In the genomic region with DNA sequence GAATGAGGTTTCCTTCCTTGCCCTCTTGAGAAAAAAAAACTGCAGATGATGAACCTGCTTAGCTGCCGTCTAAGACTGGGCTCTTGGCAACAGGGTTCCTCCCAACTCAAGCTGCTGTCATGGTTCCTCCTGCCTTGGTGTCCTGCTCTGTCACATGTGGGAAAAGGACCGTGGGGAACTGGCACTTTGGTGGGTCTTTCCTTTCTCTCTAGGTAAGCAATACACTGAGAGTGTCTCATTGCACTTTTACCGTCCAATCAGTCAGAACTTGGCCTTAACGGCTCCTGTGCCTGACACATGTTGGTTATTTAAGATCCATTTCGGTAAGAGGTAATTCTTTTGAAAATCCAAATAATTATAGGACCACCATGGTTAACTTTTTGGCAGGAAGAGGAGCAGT, we compare ENCODE assay signal across 18 cellular contexts.
"Had no signal": no experiment of that assay in that cellular context is flagged by ENCODE, and none has a peak within 500 bp of the region (broad histone marks: within the 10 kb centered on the region; RNA-seq: fewer than 3 reads in every experiment).

No MANE protein-coding gene starts in this region.

- DNase-seq: activated CD4-positive, alpha-beta memory T cell treated with anti-CD3 and anti-CD28 coated beads for 36 hours; activated CD8-positive, alpha-beta memory T cell treated with anti-CD3 and anti-CD28 coated beads, Interleukin-2, amount 10 ng/mL, durations not matched to agents 7 days and 5 days; activated naive CD8-positive, alpha-beta T cell treated with anti-CD3 and anti-CD28 coated beads for 36 hours; amygdala; body of pancreas; caudate nucleus; erythroblast; naive thymus-derived CD8-positive, alpha-beta T cell; nucleus accumbens; posterior cingulate gyrus; sigmoid colon; spleen; stimulated activated CD4-positive, alpha-beta T cell treated with anti-CD3 and anti-CD28 coated beads, Interleukin-4, amount 100 ng/mL, for 4 hours; stimulated activated naive B cell treated with anti-CD40 and anti-IgM and Interleukin-4, amounts not matched to agents 10 μg/mL and 1 μg/mL and 100 μg/mL, for 72 hours; SW 1271; WERI-Rb-1 had no signal

- H3K9me3 ChIP-seq: body of pancreas, sigmoid colon, thoracic aorta had no signal

- H3K9me3 Mint-ChIP-seq: activated CD4-positive, alpha-beta memory T cell treated with anti-CD3 and anti-CD28 coated beads for 36 hours; activated naive CD8-positive, alpha-beta T cell treated with anti-CD3 and anti-CD28 coated beads for 36 hours; naive thymus-derived CD8-positive, alpha-beta T cell had no signal

- H3K4me3 Mint-ChIP-seq: activated CD4-positive, alpha-beta memory T cell treated with anti-CD3 and anti-CD28 coated beads for 36 hours; activated CD8-positive, alpha-beta memory T cell treated with anti-CD3 and anti-CD28 coated beads, Interleukin-2, amount 10 ng/mL, durations not matched to agents 7 days and 5 days; activated naive CD8-positive, alpha-beta T cell treated with anti-CD3 and anti-CD28 coated beads for 36 hours; naive thymus-derived CD8-positive, alpha-beta T cell; stimulated activated naive B cell treated with anti-CD40 and anti-IgM and Interleukin-4, amounts not matched to agents 10 μg/mL and 1 μg/mL and 100 μg/mL, for 72 hours had no signal

- H3K4me1 ChIP-seq: body of pancreas, sigmoid colon had no signal

- H3K27ac Mint-ChIP-seq: activated CD4-positive, alpha-beta memory T cell treated with anti-CD3 and anti-CD28 coated beads for 36 hours; activated CD8-positive, alpha-beta memory T cell treated with anti-CD3 and anti-CD28 coated beads, Interleukin-2, amount 10 ng/mL, durations not matched to agents 7 days and 5 days; activated naive CD8-positive, alpha-beta T cell treated with anti-CD3 and anti-CD28 coated beads for 36 hours had no signal

- H3K4me3 ChIP-seq: body of pancreas, coronary artery, sigmoid colon, spleen, thoracic aorta had no signal

- H3K27me3 ChIP-seq: body of pancreas, sigmoid colon had no signal

- H3K36me3 Mint-ChIP-seq: activated CD4-positive, alpha-beta memory T cell treated with anti-CD3 and anti-CD28 coated beads for 36 hours; activated CD8-positive, alpha-beta memory T cell treated with anti-CD3 and anti-CD28 coated beads, Interleukin-2, amount 10 ng/mL, durations not matched to agents 7 days and 5 days; activated naive CD8-positive, alpha-beta T cell treated with anti-CD3 and anti-CD28 coated beads for 36 hours; naive thymus-derived CD8-positive, alpha-beta T cell; stimulated activated naive B cell treated with anti-CD40 and anti-IgM and Interleukin-4, amounts not matched to agents 10 μg/mL and 1 μg/mL and 100 μg/mL, for 72 hours had no signal

- H3K36me3 ChIP-seq: sigmoid colon, spleen, thoracic aorta, WERI-Rb-1 had no signal

- ATAC-seq: activated CD8-positive, alpha-beta memory T cell treated with anti-CD3 and anti-CD28 coated beads, Interleukin-2, amount 10 ng/mL, durations not matched to agents 7 days and 5 days; body of pancreas; naive thymus-derived CD8-positive, alpha-beta T cell; stimulated activated naive B cell treated with anti-CD40 and anti-IgM and Interleukin-4, amounts not matched to agents 10 μg/mL and 1 μg/mL and 100 μg/mL, for 72 hours had no signal

- H3K27ac ChIP-seq: body of pancreas, coronary artery, sigmoid colon, spleen, thoracic aorta, WERI-Rb-1 had no signal
